ENCODE assay signal across 18 cellular contexts in genomic region chr5:120304653-120305052, GRCh38.
DNase-seq lines count a peak whose midpoint lies in the region; ATAC-seq and TF ChIP-seq lines count a peak whose summit lies in the region.
"Had no signal": no experiment of that assay in that cellular context is flagged by ENCODE, and none has a peak within 500 bp of the region (broad histone marks: within the 10 kb centered on the region; RNA-seq: fewer than 3 reads in every experiment).

No MANE protein-coding gene starts in this region.

- no peaks in the 10 kb centered on the region for H4K20me1 ChIP-seq in osteoblast (ENCODE audit: insufficient read depth, low read length)

- H3K79me2 ChIP-seq in osteoblast (ENCODE audit: insufficient read depth, low read length): no peaks in the 10 kb centered on the region

- ATAC-seq in HG03565 (IDR thresholded peaks at IDR 0.05; ENCODE audit: unreplicated experiment): no peak
- ATAC-seq: CD8-positive, alpha-beta T cell; left lung; naive thymus-derived CD8-positive, alpha-beta T cell had no signal

- POLR2A ChIA-PET in HEK293T (lab: Yijun Ruan, JAX): no interaction called here

- DNase-seq in GM04503 (ENCODE audit: low read depth) (peak; percentile 60), NOMO-1 treated with DMSO at 0.1 percent for 48 hours (lab: John Stamatoyannopoulos, UW; ENCODE audit: unreplicated experiment) (peak; percentile 58), epithelial cell of esophagus (ENCODE audit: low read depth) (peak; percentile 81), osteoblast (ENCODE audit: insufficient read length, low spot score, missing footprints) (no peak), HEK293T (ENCODE audit: extremely low spot score) (no peak), medulla oblongata (ENCODE audit: extremely low spot score) (no peak), occipital lobe (lab: John Stamatoyannopoulos, UW) (no peak)
- DNase-seq: activated CD4-positive, alpha-beta T cell treated with anti-CD3 and anti-CD28 coated beads, Interleukin-2, amount 50 U/mL, for 4 hours; CD8-positive, alpha-beta T cell; GDM1; left lung; naive thymus-derived CD8-positive, alpha-beta T cell; NCI-H2029; NCI-H748 treated with DMSO at 0.1 percent for 48 hours; SHP77 treated with DMSO at 0.1 percent for 48 hours; T1000 had no signal

- no peaks in the 10 kb centered on the region for H3K36me3 ChIP-seq in osteoblast (ENCODE audit: insufficient read depth, low read length)
- H3K36me3 ChIP-seq: ascending aorta, left lung had no signal

- no peak overlapping the region for H3K27ac ChIP-seq in osteoblast (ENCODE audit: low read depth, low read length)
- H3K27ac ChIP-seq: ascending aorta, left lung had no signal

- H3K9me3 ChIP-seq in osteoblast (ENCODE audit: low read depth, low read length): no peaks in the 10 kb centered on the region
- H3K9me3 ChIP-seq: ascending aorta, left lung had no signal

- H3K4me1 ChIP-seq in osteoblast (ENCODE audit: insufficient read depth, low read length): peaks cover 12% of the 10 kb centered on the region
- H3K4me1 ChIP-seq: left lung had no signal

- H3K4me3 ChIP-seq in epithelial cell of esophagus (ENCODE audit: low read length): no peak overlapping the region
- no peak overlapping the region for H3K4me3 ChIP-seq in osteoblast (ENCODE audit: insufficient read depth, low read length)
- H3K4me3 ChIP-seq: ascending aorta, left lung had no signal

- no peak overlapping the region for H2AFZ ChIP-seq in osteoblast (ENCODE audit: low read length)

- H3K27me3 ChIP-seq in osteoblast (ENCODE audit: insufficient read depth, low read length): no peaks in the 10 kb centered on the region
- H3K27me3 ChIP-seq: ascending aorta, left lung had no signal

- peak overlapping the region; percentile 22 for H3K4me2 ChIP-seq in osteoblast (ENCODE audit: insufficient read depth, low read length)

- CTCF ChIA-PET in HEK293T (lab: Yijun Ruan, JAX): no interaction called here

- TF ChIP-seq CTCF in epithelial cell of esophagus (IDR thresholded peaks at IDR 0.05; ENCODE audit: insufficient read depth, low read depth, low read length, missing control alignments) (no peak), osteoblast (IDR thresholded peaks at IDR 0.05; ENCODE audit: extremely low read depth, low read depth, low read length) (no peak)

TF ChIP-seq in HEK293T, 16 proteins besides CTCF, POLR2A, EP300 and RAD21:
- no peak for TF ChIP-seq LEF1 (IDR thresholded peaks at IDR 0.05; ENCODE audit: borderline replicate concordance)
- TF ChIP-seq HDGF (IDR thresholded peaks at IDR 0.05; ENCODE audit: borderline replicate concordance): no peak
- no peak for TF ChIP-seq SUZ12 (IDR thresholded peaks at IDR 0.05)
- no peak for TF ChIP-seq FOXK2 (IDR thresholded peaks at IDR 0.05)
- no peak for TF ChIP-seq ARNT (IDR thresholded peaks at IDR 0.05)
- no peak for TF ChIP-seq TARDBP (IDR thresholded peaks at IDR 0.05)
- no peak for TF ChIP-seq CTBP1 (IDR thresholded peaks at IDR 0.05; ENCODE audit: borderline replicate concordance)
- no peak for TF ChIP-seq BHLHE40 (IDR thresholded peaks at IDR 0.05; ENCODE audit: borderline replicate concordance)
- TF ChIP-seq L3MBTL2 (conservative IDR thresholded peaks at IDR 0.05): no peak
- TF ChIP-seq NFRKB (IDR thresholded peaks at IDR 0.05): no peak
- no peak for TF ChIP-seq ELF4 (IDR thresholded peaks at IDR 0.05)
- no peak for TF ChIP-seq FOXM1 (IDR thresholded peaks at IDR 0.05; ENCODE audit: borderline replicate concordance)
- TF ChIP-seq SP1 (IDR thresholded peaks at IDR 0.05): no peak
- no peak for TF ChIP-seq PKNOX1 (IDR thresholded peaks at IDR 0.05)
- TF ChIP-seq FOXA1 (IDR thresholded peaks at IDR 0.05): no peak
- no peak for TF ChIP-seq ZNF384 (IDR thresholded peaks at IDR 0.05)

Comparison
In these comparisons a context has a peak if more than half of its experiments do, and no peak if none do; other contexts are left out.
1. DNase-seq: peak in GM04503 (single experiment), NOMO-1 treated with DMSO at 0.1 percent for 48 hours (single experiment) and epithelial cell of esophagus (single experiment); none in osteoblast (single experiment), HEK293T (single experiment), medulla oblongata (single experiment) and occipital lobe (single experiment).